Comparison of ENCODE assay signal across 27 cellular contexts in genomic region chr7:134623193-134623592, GRCh38. TPM values are rescaled to one million over a fixed set of nuclear protein-coding genes. Genes with fewer than 3 reads are reported as not detected.
A peak's percentile ranks its signal among the peaks of the same experiment; 100 is the strongest.
DNase-seq lines count a peak whose midpoint lies in the region; ATAC-seq, FAIRE-seq and TF ChIP-seq lines count a peak whose summit lies in the region.
"Had no signal": no experiment of that assay in that cellular context is flagged by ENCODE, and none has a peak within 500 bp of the region (broad histone marks: within the 10 kb centered on the region; RNA-seq: fewer than 3 reads in every experiment).

No MANE protein-coding gene starts in this region.

- H3K36me3 ChIP-seq in breast epithelium (no peaks in the 10 kb centered on the region), mammary epithelial cell (ENCODE audit: insufficient read depth, low read length) (no peaks in the 10 kb centered on the region), keratinocyte (ENCODE audit: control insufficient read depth in 2 of 2, extremely low read depth in 1 of 2, insufficient read depth in 2 of 2, low read length in 2 of 2) (no peaks in the 10 kb centered on the region)
- H3K36me3 ChIP-seq: BE2C; BLaER1 treated with 17β-estradiol and CSF1 and Interleukin-3, amounts not matched to agents 10 nM and 100 nM; HAP-1 had no signal

- no TSS peak for BruUV-seq in MCF 10A (replicated peaks; lab: Mats Ljungman, UMichigan)
- no TSS peak for BruUV-seq in mammary epithelial cell (replicated peaks; lab: Mats Ljungman, UMichigan)

- TF ChIP-seq CTCF in MCF 10A (IDR thresholded peaks at IDR 0.05; ENCODE audit: unreplicated experiment): no peak
- TF ChIP-seq CTCF in breast epithelium (IDR thresholded peaks at IDR 0.05): no peak
- no peak for TF ChIP-seq CTCF in mammary epithelial cell (conservative IDR thresholded peaks at IDR 0.05 in 1 of 2, IDR thresholded peaks at IDR 0.05 in 1 of 2; ENCODE audit: extremely low read depth in 1 of 2, insufficient read depth in 1 of 2, low read depth in 1 of 2, low read length in 2 of 2)
- no peak for TF ChIP-seq CTCF in keratinocyte (optimal IDR thresholded peaks at IDR 0.05 in 1 of 3, IDR thresholded peaks at IDR 0.05 in 1 of 3, conservative IDR thresholded peaks at IDR 0.05 in 1 of 3; ENCODE audit: extremely low read depth in 1 of 3, insufficient read depth in 2 of 3, low read length in 3 of 3)

- H3K27ac ChIP-seq in breast epithelium (no peak overlapping the region), mammary epithelial cell (ENCODE audit: insufficient read depth, low read depth, low read length) (peak overlapping the region; percentile 69), epithelial cell of prostate (peak overlapping the region; percentile 37), keratinocyte (ENCODE audit: control insufficient read depth, insufficient read depth, low read length) (peak overlapping the region; percentile 58)
- H3K27ac ChIP-seq: 22Rv1; BLaER1 treated with 17β-estradiol and CSF1 and Interleukin-3, amounts not matched to agents 10 nM and 100 nM had no signal

- 0% methylated on average over 2 of the region's 2 CpGs for WGBS in mammary epithelial cell (ENCODE audit: low coverage, missing lambda C conversion rate)

- in situ Hi-C loops in mammary epithelial cell (cut with MboI; ENCODE audit: low sequenced_read_pairs in 2 of 2): no loop called here

- H3K9me3 ChIP-seq in breast epithelium (no peaks in the 10 kb centered on the region), mammary epithelial cell (replicated peaks; ENCODE audit: insufficient read depth, low read length) (no peaks in the 10 kb centered on the region), keratinocyte (ENCODE audit: control insufficient read depth, low read depth, low read length) (no peaks in the 10 kb centered on the region)
- H3K9me3 ChIP-seq: BE2C; BLaER1 treated with 17β-estradiol and CSF1 and Interleukin-3, amounts not matched to agents 10 nM and 100 nM; HAP-1 had no signal

- POLR2A ChIA-PET in MCF 10A (lab: Yijun Ruan, JAX): interaction anchor here (0.5 to 5.3 kb wide), 8 partner anchors 12 to 548 kb away, joined by 3 to 61 read pairs (median 4); partner anchors contain the start of genes BPGM and CYREN

- H3K9me1 ChIP-seq in keratinocyte (ENCODE audit: control insufficient read depth, extremely low read depth, insufficient read depth, low read length): no peaks in the 10 kb centered on the region

- no peak overlapping the region for H3K9ac ChIP-seq in mammary epithelial cell (ENCODE audit: insufficient read depth, low read length)
- H3K9ac ChIP-seq in keratinocyte (ENCODE audit: control insufficient read depth, extremely low read depth, insufficient read depth, low read length): peak overlapping the region; percentile 3
- H3K9ac ChIP-seq: BLaER1 treated with 17β-estradiol and CSF1 and Interleukin-3, amounts not matched to agents 10 nM and 100 nM had no signal

- H3K27ac Mint-ChIP-seq in MCF 10A (ENCODE audit: low read depth, unreplicated experiment): peak overlapping the region; percentile 75
- H3K27ac Mint-ChIP-seq: CD14-positive monocyte; CD4-positive, alpha-beta T cell; CD8-positive, alpha-beta memory T cell had no signal

- no peaks in the 10 kb centered on the region for H4K20me1 ChIP-seq in mammary epithelial cell (ENCODE audit: insufficient read depth, low read length)
- no peaks in the 10 kb centered on the region for H4K20me1 ChIP-seq in keratinocyte (ENCODE audit: control insufficient read depth, extremely low read depth, insufficient read depth, low read length)
- H4K20me1 ChIP-seq: BLaER1 treated with 17β-estradiol and CSF1 and Interleukin-3, amounts not matched to agents 10 nM and 100 nM had no signal

- DNase-seq in MCF 10A (ENCODE audit: unreplicated experiment) (peak; percentile 42), breast epithelium (ENCODE audit: low spot score in 2 of 2) (no peak), mammary epithelial cell (peak; percentile 93), epithelial cell of prostate (ENCODE audit: low read depth, low spot score) (peak; percentile 78), keratinocyte (ENCODE audit: low read depth, low spot score) (peak; percentile 49), HT-29 (ENCODE audit: low spot score) (no peak)
- DNase-seq in NK-92 treated with Interleukin-12 subunit alpha and Interleukin-12 subunit beta, amount 100 ng/mL, for 24 hours (lab: John Stamatoyannopoulos, UW): no peak
- DNase-seq: ACHN; AML-193; BE2C; CD4-positive, alpha-beta T cell; CD8-positive, alpha-beta memory T cell; DMS 273 treated with DMSO at 0.1 percent for 48 hours; DMS79 treated with DMSO at 0.1 percent for 48 hours; GF-D8; GOT3; HFFc6 had no signal

- H3K79me2 ChIP-seq in mammary epithelial cell (ENCODE audit: insufficient read depth, low read length) (no peaks in the 10 kb centered on the region), keratinocyte (ENCODE audit: control insufficient read depth, insufficient read depth, low read length) (no peaks in the 10 kb centered on the region)

- no peaks in the 10 kb centered on the region for H3K27me3 Mint-ChIP-seq in MCF 10A (ENCODE audit: insufficient read depth, unreplicated experiment)

- CTCF ChIA-PET in MCF 10A (lab: Yijun Ruan, JAX): interaction anchor here (0.8 to 4.9 kb wide), 7 partner anchors 10 to 108 kb away, joined by 3 to 30 read pairs (median 5); partner anchors contain the start of gene BPGM
- CTCF ChIA-PET in mammary epithelial cell (lab: Charles Lee; ENCODE audit: low non-redundant PET): interaction anchor here (0.6 kb wide), 1 partner anchor 24 kb away, joined by 3 read pairs; no protein-coding TSS in a partner anchor

- H3K4me1 ChIP-seq in breast epithelium (no peaks in the 10 kb centered on the region), mammary epithelial cell (ENCODE audit: insufficient read depth, low read length) (peaks cover 36% of the 10 kb centered on the region), keratinocyte (ENCODE audit: control insufficient read depth, extremely low read depth, insufficient read depth, low read length) (peaks cover 43% of the 10 kb centered on the region)
- H3K4me1 ChIP-seq: BE2C, HAP-1 had no signal

- peaks cover 40% of the 10 kb centered on the region for H3K4me1 Mint-ChIP-seq in MCF 10A (ENCODE audit: insufficient read depth, unreplicated experiment)
- H3K4me1 Mint-ChIP-seq: CD8-positive, alpha-beta memory T cell had no signal

- peak; percentile 88 for FAIRE-seq in keratinocyte (lab: Jason Lieb, UNC)
- FAIRE-seq: A204.1, D721Med, GM12891, GM18507, H54 had no signal

- H3K4me3 ChIP-seq in breast epithelium: no peak overlapping the region
- H3K4me3 ChIP-seq in mammary epithelial cell (replicated peaks in 1 of 3; ENCODE audit: insufficient read depth in 1 of 3, low read depth in 2 of 3, low read length in 3 of 3): no peak overlapping the region
- H3K4me3 ChIP-seq in keratinocyte (ENCODE audit: control insufficient read depth in 2 of 3, extremely low read depth in 1 of 3, insufficient read depth in 2 of 3, low read depth in 1 of 3, low read length in 3 of 3): no peak overlapping the region
- H3K4me3 ChIP-seq: BLaER1 treated with 17β-estradiol and CSF1 and Interleukin-3, amounts not matched to agents 10 nM and 100 nM; HAP-1 had no signal

- no peak for TF ChIP-seq POLR2A in breast epithelium (IDR thresholded peaks at IDR 0.05)

- no peak for ATAC-seq in HG02885 (IDR thresholded peaks at IDR 0.05; ENCODE audit: poor library complexity, unreplicated experiment)

- intact Hi-C loops in MCF 10A (cut with micrococcal nuclease): no loop called here
- intact Hi-C loops in breast epithelium (cut with DNase I; ENCODE audit: low total_unique reads): no loop called here
- intact Hi-C loops in mammary epithelial cell (cut with micrococcal nuclease): no loop called here

- no peaks in the 10 kb centered on the region for H3K36me3 Mint-ChIP-seq in MCF 10A (ENCODE audit: insufficient read depth, unreplicated experiment)
- H3K36me3 Mint-ChIP-seq: CD14-positive monocyte had no signal

- no peak overlapping the region for H2AFZ ChIP-seq in mammary epithelial cell (ENCODE audit: low read depth, low read length)
- peak overlapping the region; percentile 53 for H2AFZ ChIP-seq in keratinocyte (ENCODE audit: control insufficient read depth, low read length)

- dilution Hi-C loops in mammary epithelial cell (cut with HindIII; ENCODE audit: low sequenced_read_pairs) (loop anchor here (25.0 kb wide), 1 partner anchor 186 kb away; no protein-coding TSS in a partner anchor), keratinocyte (cut with MboI; ENCODE audit: extremely low pct_ligation_motif_present, low sequenced_read_pairs) (no loop called here)

- peak overlapping the region; percentile 48 for H3K4me2 ChIP-seq in mammary epithelial cell (ENCODE audit: insufficient read depth, low read depth, low read length)
- H3K4me2 ChIP-seq in keratinocyte (ENCODE audit: control insufficient read depth, extremely low read depth, insufficient read depth, low read depth, low read length): peak overlapping the region; percentile 46
- H3K4me2 ChIP-seq: BLaER1 treated with 17β-estradiol and CSF1 and Interleukin-3, amounts not matched to agents 10 nM and 100 nM had no signal

- H3K27me3 ChIP-seq in breast epithelium: no peaks in the 10 kb centered on the region
- H3K27me3 ChIP-seq in mammary epithelial cell (ENCODE audit: insufficient read depth, low read length): no peaks in the 10 kb centered on the region
- no peaks in the 10 kb centered on the region for H3K27me3 ChIP-seq in keratinocyte (ENCODE audit: control insufficient read depth, extremely low read depth, insufficient read depth, low read length)
- H3K27me3 ChIP-seq: BLaER1 treated with 17β-estradiol and CSF1 and Interleukin-3, amounts not matched to agents 10 nM and 100 nM had no signal

- H3K9me3 Mint-ChIP-seq in MCF 10A (ENCODE audit: unreplicated experiment): peaks cover under 1% of the 10 kb centered on the region
- H3K9me3 Mint-ChIP-seq: CD14-positive monocyte; CD4-positive, alpha-beta T cell; CD8-positive, alpha-beta memory T cell; HFFc6 had no signal

- H3K4me3 Mint-ChIP-seq in MCF 10A (ENCODE audit: unreplicated experiment): no peak overlapping the region
- H3K4me3 Mint-ChIP-seq: CD14-positive monocyte; CD4-positive, alpha-beta T cell; CD8-positive, alpha-beta memory T cell; HFFc6 had no signal

RNA-seq across cellular contexts. Expression of gene BPGM, which starts 23.5 kb away (rescaled TPM):
- 8.2 and 10.8 TPM in 2 replicates for total RNA-seq in MCF 10A (2022)
- 10 to 100 TPM; 12.3 to 18.7 (median 16.4) TPM for total RNA-seq in breast epithelium
- 10 to 100 TPM; 21.3 to 55.2 TPM for total RNA-seq in mammary epithelial cell
- polyA plus RNA-seq in mammary epithelial cell: 15.1 TPM
- polyA minus RNA-seq in mammary epithelial cell: 5.8 TPM
- 31.2 to 34.2 TPM (median 32.8 TPM) in 3 replicates for polyA plus RNA-seq in keratinocyte
- 28.2 TPM for polyA plus RNA-seq in keratinocyte (2011; ENCODE audit: low read depth)
- 54.2 and 76.9 TPM in 2 replicates for polyA plus RNA-seq in keratinocyte (2011; cell fraction: cytosol; rRNA removed)
- 55.1 and 64.5 TPM in 2 replicates for polyA plus RNA-seq in keratinocyte (2011; cell fraction: nucleus; rRNA removed)
- 17.2 and 22.0 TPM in 2 replicates for polyA plus RNA-seq in keratinocyte (2012; ENCODE audit: low replicate concordance)
- polyA minus RNA-seq in keratinocyte: 1.5 to 16.3 TPM (median 16.1 TPM) in 3 replicates
- polyA minus RNA-seq in keratinocyte (2011; cell fraction: cytosol; rRNA and poly(A)+ RNA removed): 21.1 TPM
- 16.4 and 37.9 TPM in 2 replicates for polyA minus RNA-seq in keratinocyte (2011; cell fraction: nucleus; rRNA and poly(A)+ RNA removed)
- total RNA-seq in HT-29 (2014; rRNA removed; shearing (Covaris generic)): 7.1 and 8.0 TPM in 2 replicates

Comparison
In these comparisons a context has a peak if more than half of its experiments do, and no peak if none do; other contexts are left out.
1. DNase-seq: peak in MCF 10A (single experiment), mammary epithelial cell (single experiment), epithelial cell of prostate (single experiment) and keratinocyte (single experiment); none in breast epithelium (0 of 2), NK-92 treated with Interleukin-12 subunit alpha and Interleukin-12 subunit beta, amount 100 ng/mL, for 24 hours (single experiment) and HT-29 (single experiment).
2. H3K27ac ChIP-seq: peak in mammary epithelial cell (single experiment), epithelial cell of prostate (single experiment) and keratinocyte (single experiment); none in breast epithelium (0 of 2).